In genomic region chr14:101812071-101812470, GRCh38 we compare ENCODE assay signal across 10 cellular contexts. TPM values are rescaled to one million over a fixed set of nuclear protein-coding genes. Genes with fewer than 3 reads are reported as not detected.
DNase-seq lines count a peak whose midpoint lies in the region; ATAC-seq and TF ChIP-seq lines count a peak whose summit lies in the region.
"Had no signal": no experiment of that assay in that cellular context is flagged by ENCODE, and none has a peak within 500 bp of the region (broad histone marks: within the 10 kb centered on the region; RNA-seq: fewer than 3 reads in every experiment).

No MANE protein-coding gene starts in this region.

- H3K27ac Mint-ChIP-seq in activated naive CD8-positive, alpha-beta T cell treated with anti-CD3 and anti-CD28 coated beads, Interleukin-2, amount 50 U/mL, for 24 hours: peak overlapping the region; percentile 98
- H3K27ac Mint-ChIP-seq in naive B cell: peak overlapping the region; percentile 44 to 98 (median 90)

- no peak for ATAC-seq in activated naive CD8-positive, alpha-beta T cell treated with anti-CD3 and anti-CD28 coated beads, Interleukin-2, amount 50 U/mL, for 24 hours
- ATAC-seq in naive B cell (ENCODE audit: low read depth in 2 of 2) (no peak), GM21515 (IDR thresholded peaks at IDR 0.05; ENCODE audit: unreplicated experiment) (no peak)

- no peak for TF ChIP-seq POLR2A in uterus (IDR thresholded peaks at IDR 0.05)

- peak overlapping the region; percentile 23 to 100 for H3K27ac ChIP-seq in uterus

- H3K36me3 ChIP-seq in uterus: no peaks in the 10 kb centered on the region

- H3K4me3 ChIP-seq in uterus: no peak overlapping the region

- H3K4me3 Mint-ChIP-seq in activated naive CD8-positive, alpha-beta T cell treated with anti-CD3 and anti-CD28 coated beads, Interleukin-2, amount 50 U/mL, for 24 hours: peak overlapping the region; percentile 94
- H3K4me3 Mint-ChIP-seq in naive B cell: peak overlapping the region; percentile 64 to 94 (median 79)

- peaks cover 0 to 13% of the 10 kb centered on the region in 2 donors for H3K4me1 ChIP-seq in uterus

- H3K27me3 Mint-ChIP-seq in activated naive CD8-positive, alpha-beta T cell treated with anti-CD3 and anti-CD28 coated beads, Interleukin-2, amount 50 U/mL, for 24 hours: no peaks in the 10 kb centered on the region
- no peaks in the 10 kb centered on the region for H3K27me3 Mint-ChIP-seq in naive B cell

- peaks cover 12% of the 10 kb centered on the region for H3K36me3 Mint-ChIP-seq in activated naive CD8-positive, alpha-beta T cell treated with anti-CD3 and anti-CD28 coated beads, Interleukin-2, amount 50 U/mL, for 24 hours (ENCODE audit: low read depth)
- peaks cover 7 to 16% of the 10 kb centered on the region in 2 donors for H3K36me3 Mint-ChIP-seq in naive B cell

- peaks cover 71% of the 10 kb centered on the region for H3K4me1 Mint-ChIP-seq in activated naive CD8-positive, alpha-beta T cell treated with anti-CD3 and anti-CD28 coated beads, Interleukin-2, amount 50 U/mL, for 24 hours
- peaks cover 45 to 69% (median 49%) of the 10 kb centered on the region in 3 donors for H3K4me1 Mint-ChIP-seq in naive B cell

- intact Hi-C loops in uterus (cut with DNase I; ENCODE audit: low total_unique reads): no loop called here

- H3K9me3 Mint-ChIP-seq in activated naive CD8-positive, alpha-beta T cell treated with anti-CD3 and anti-CD28 coated beads, Interleukin-2, amount 50 U/mL, for 24 hours: no peaks in the 10 kb centered on the region
- no peaks in the 10 kb centered on the region for H3K9me3 Mint-ChIP-seq in naive B cell

- H3K27me3 ChIP-seq in uterus: no peaks in the 10 kb centered on the region

- no peak for TF ChIP-seq CTCF in uterus (IDR thresholded peaks at IDR 0.05)

- DNase-seq in stimulated activated CD4-positive, alpha-beta T cell treated with anti-CD3 and anti-CD28 coated beads, Interleukin-15, amount 100 ng/mL, for 24 hours: peak; percentile 26
- no peak for DNase-seq in stimulated activated CD4-positive, alpha-beta T cell treated with anti-CD3 and anti-CD28 coated beads, Interleukin-4, amount 100 ng/mL, for 1 hour
- DNase-seq in activated naive CD8-positive, alpha-beta T cell treated with anti-CD3 and anti-CD28 coated beads, Interleukin-2, amount 50 U/mL, for 24 hours: no peak
- DNase-seq in naive B cell: no peak
- no peak for DNase-seq in uterus
- DNase-seq in OCI-M1 (lab: John Stamatoyannopoulos, UW): no peak
- DNase-seq in NCI-H1092 (lab: John Stamatoyannopoulos, UW): no peak
- DNase-seq: caudate nucleus; stimulated activated CD4-positive, alpha-beta T cell treated with anti-CD3 and anti-CD28 coated beads, Interleukin-2, amount 100 ng/mL, for 48 hours had no signal

- H3K9me3 ChIP-seq in uterus: no peaks in the 10 kb centered on the region

RNA-seq across cellular contexts. Expression of gene PPP2R5C, which starts 50.6 kb away (rescaled TPM):
- polyA plus RNA-seq in naive B cell (ENCODE audit: low read depth in 6 of 6): 100 to 1,000 TPM in 1 of 6 donors, 10 to 100 TPM in 5; 64.5 to 117 (median 92.9) TPM
- 100 to 1,000 TPM; 143 to 171 (median 169) TPM for total RNA-seq in uterus
